ENCODE assay signal across 20 cellular contexts in genomic region chr3:175316799-175317198, GRCh38.
"Had no signal": no experiment of that assay in that cellular context is flagged by ENCODE, and none has a peak within 500 bp of the region (broad histone marks: within the 10 kb centered on the region; RNA-seq: fewer than 3 reads in every experiment).

No MANE protein-coding gene starts in this region.

- H3K27me3 ChIP-seq: right atrium auricular region, spleen, suprapubic skin, tibial artery, upper lobe of right lung had no signal

- H3K4me3 ChIP-seq: left ventricle myocardium inferior, lung, right atrium auricular region, spleen, suprapubic skin, tibial artery, upper lobe of right lung had no signal

- ATAC-seq: activated naive CD4-positive, alpha-beta T cell treated with anti-CD3 and anti-CD28 coated beads, Interleukin-2, amount 50 U/mL, for 72 hours; activated T-cell treated with anti-CD3 and anti-CD28 coated beads, Interleukin-2, amount 50 U/mL, for 72 hours; natural killer cell treated with Interleukin-12 subunit alpha and Interleukin-12 subunit beta and Interleukin-15 and Interleukin-18, amount 100 ng/mL, for 72 hours; upper lobe of right lung had no signal

- DNase-seq: activated CD4-positive, alpha-beta T cell treated with anti-CD3 and anti-CD28 coated beads for 4 hours; activated CD4-positive, alpha-beta T cell treated with anti-CD3 and anti-CD28 coated beads, Interleukin-2, amount 50 U/mL, for 4 hours; activated naive CD4-positive, alpha-beta T cell; activated T-cell treated with anti-CD3 and anti-CD28 coated beads for 4 hours; activated T-cell treated with anti-CD3 and anti-CD28 coated beads, Interleukin-2, amount 50 U/mL, for 72 hours; effector CD8-positive, alpha-beta T cell; glutamatergic neuron; islet precursor cell; left ventricle myocardium inferior; mesendoderm; spleen; stimulated activated naive CD4-positive, alpha-beta T cell; tibial artery; upper lobe of right lung had no signal

- H3K9me3 ChIP-seq: left ventricle myocardium inferior, right atrium auricular region, spleen, suprapubic skin, tibial artery, upper lobe of right lung had no signal

- H3K4me1 ChIP-seq: left ventricle myocardium inferior, right atrium auricular region, spleen, suprapubic skin, tibial artery, upper lobe of right lung had no signal

- H3K27ac ChIP-seq: left ventricle myocardium inferior, right atrium auricular region, spleen, suprapubic skin, tibial artery, upper lobe of right lung, VCaP had no signal

- H3K36me3 ChIP-seq: left ventricle myocardium inferior, right atrium auricular region, spleen, suprapubic skin, tibial artery, upper lobe of right lung had no signal
